In the genomic region with DNA sequence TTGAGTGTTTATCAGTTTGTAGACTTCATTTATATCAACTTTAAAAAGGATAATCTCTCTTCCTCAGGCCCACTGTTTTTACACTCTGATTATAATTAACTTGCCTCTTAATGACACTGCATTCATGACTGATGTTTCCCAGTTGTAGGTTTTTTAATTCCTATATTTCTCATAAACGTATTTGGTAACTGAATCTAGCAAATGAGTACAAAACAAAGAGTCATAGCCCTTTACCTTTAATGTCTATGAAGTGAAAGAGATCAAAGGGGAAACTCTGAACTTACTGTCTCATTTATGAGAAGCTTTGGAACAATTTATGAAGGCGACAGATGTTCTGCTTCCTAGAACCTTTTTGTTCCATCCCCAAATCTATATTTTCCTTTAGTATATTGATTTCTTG, we compare ENCODE assay signal across 20 cellular contexts. TPM values are rescaled to one million over a fixed set of nuclear protein-coding genes. Genes with fewer than 3 reads are reported as not detected.
DNase-seq lines count a peak whose midpoint lies in the region; ATAC-seq and TF ChIP-seq lines count a peak whose summit lies in the region.
"Had no signal": no experiment of that assay in that cellular context is flagged by ENCODE, and none has a peak within 500 bp of the region (broad histone marks: within the 10 kb centered on the region; RNA-seq: fewer than 3 reads in every experiment).

No MANE protein-coding gene starts in this region.

- DNase-seq in activated CD8-positive, alpha-beta T cell treated with anti-CD3 and anti-CD28 coated beads for 36 hours: no peak
- DNase-seq in activated CD8-positive, alpha-beta T cell treated with anti-CD3 and anti-CD28 coated beads, Interleukin-2, amount 10 ng/mL, durations not matched to agents 7 days and 5 days: no peak
- DNase-seq in HL-60 (ENCODE audit: low read depth in 1 of 2, low spot score in 1 of 2) (no peak), HAP-1 (ENCODE audit: low spot score in 2 of 2) (no peak), CD14-positive monocyte (ENCODE audit: low spot score) (no peak)
- no peak for DNase-seq in activated T-helper 1 cell treated with anti-CD3 and anti-CD28 coated beads, Interleukin-12 subunit alpha, Interleukin-12 subunit beta, Interleukin-2, Interleukin-4 antibody, amounts not matched to agents 30 ng/mL and 10 ng/mL and 1 ng/mL, durations not matched to agents 14 hours and 24 hours and 36 hours (ENCODE audit: low spot score)
- DNase-seq: DMS79; NCI-H1417 treated with DMSO at 0.1 percent for 48 hours; NCI-H1930; NCI-H446; NCI-H526 treated with DMSO at 0.1 percent for 48 hours; NK-92 treated with Interleukin-12 subunit alpha and Interleukin-12 subunit beta, amount 100 ng/mL, for 24 hours; SHP77 had no signal

- H3K27ac ChIP-seq in BLaER1 treated with 17β-estradiol and CSF1 and Interleukin-3, amounts not matched to agents 10 nM and 100 nM: peak overlapping the region in 1 of 11 experiments; percentile 7; a peak in 1 of 22 replicates
- peak overlapping the region; percentile 17; the same call in 1 of the 2 replicates for H3K27ac ChIP-seq in HL-60 (replicated peaks)
- H3K27ac ChIP-seq: BLaER1, SK-N-MC had no signal

- POLR2A ChIA-PET in activated CD8-positive, alpha-beta T cell treated with anti-CD3 and anti-CD28 coated beads for 36 hours (lab: Charles Lee): interaction anchor here (0.7 kb wide), 1 partner anchor 291 kb away, joined by 3 read pairs; no protein-coding TSS in a partner anchor
- POLR2A ChIA-PET in activated CD8-positive, alpha-beta T cell treated with anti-CD3 and anti-CD28 coated beads, Interleukin-2, amount 10 ng/mL, durations not matched to agents 7 days and 5 days (lab: Charles Lee): no interaction called here

- no peak overlapping the region for H3K9ac ChIP-seq in BLaER1 treated with 17β-estradiol and CSF1 and Interleukin-3, amounts not matched to agents 10 nM and 100 nM
- H3K9ac ChIP-seq: BLaER1 had no signal

- H3K36me3 ChIP-seq in BLaER1 treated with 17β-estradiol and CSF1 and Interleukin-3, amounts not matched to agents 10 nM and 100 nM: no peaks in the 10 kb centered on the region
- H3K36me3 ChIP-seq in HAP-1 (replicated peaks): no peaks in the 10 kb centered on the region
- H3K36me3 ChIP-seq: BLaER1 had no signal

- H3K9me3 Mint-ChIP-seq in activated CD8-positive, alpha-beta T cell treated with anti-CD3 and anti-CD28 coated beads for 36 hours: no peaks in the 10 kb centered on the region
- H3K9me3 Mint-ChIP-seq in activated CD8-positive, alpha-beta T cell treated with anti-CD3 and anti-CD28 coated beads, Interleukin-2, amount 10 ng/mL, durations not matched to agents 7 days and 5 days (ENCODE audit: insufficient read depth): no peaks in the 10 kb centered on the region
- H3K9me3 Mint-ChIP-seq in activated T-helper 1 cell treated with anti-CD3 and anti-CD28 coated beads, Interleukin-12 subunit alpha, Interleukin-12 subunit beta, Interleukin-2, Interleukin-4 antibody, amounts not matched to agents 30 ng/mL and 10 ng/mL and 1 ng/mL, durations not matched to agents 14 hours and 24 hours and 36 hours: no peaks in the 10 kb centered on the region
- no peaks in the 10 kb centered on the region for H3K9me3 Mint-ChIP-seq in CD14-positive monocyte
- H3K9me3 Mint-ChIP-seq: GM23338 had no signal

- H3K4me1 Mint-ChIP-seq in activated CD8-positive, alpha-beta T cell treated with anti-CD3 and anti-CD28 coated beads for 36 hours (ENCODE audit: low read depth): peaks cover 22% of the 10 kb centered on the region
- no peaks in the 10 kb centered on the region for H3K4me1 Mint-ChIP-seq in activated CD8-positive, alpha-beta T cell treated with anti-CD3 and anti-CD28 coated beads, Interleukin-2, amount 10 ng/mL, durations not matched to agents 7 days and 5 days (ENCODE audit: low read depth)
- H3K4me1 Mint-ChIP-seq in activated T-helper 1 cell treated with anti-CD3 and anti-CD28 coated beads, Interleukin-12 subunit alpha, Interleukin-12 subunit beta, Interleukin-2, Interleukin-4 antibody, amounts not matched to agents 30 ng/mL and 10 ng/mL and 1 ng/mL, durations not matched to agents 14 hours and 24 hours and 36 hours (ENCODE audit: low read depth): peaks cover 58% of the 10 kb centered on the region
- peaks cover 27% of the 10 kb centered on the region for H3K4me1 Mint-ChIP-seq in CD14-positive monocyte

- peaks cover 57 to 88% (median 70%) of the 10 kb centered on the region in 10 experiments for H3K4me1 ChIP-seq in BLaER1 treated with 17β-estradiol and CSF1 and Interleukin-3, amounts not matched to agents 10 nM and 100 nM
- H3K4me1 ChIP-seq in HAP-1: no peaks in the 10 kb centered on the region

- in situ Hi-C loops in HAP-1 (cut with MboI; ENCODE audit: low sequenced_read_pairs): loop anchor here (10.0 kb wide), 1 partner anchor 60 kb away; no protein-coding TSS in a partner anchor

- peak; percentile 72 for ATAC-seq in activated CD8-positive, alpha-beta T cell treated with anti-CD3 and anti-CD28 coated beads for 36 hours
- no peak for ATAC-seq in activated CD8-positive, alpha-beta T cell treated with anti-CD3 and anti-CD28 coated beads, Interleukin-2, amount 10 ng/mL, durations not matched to agents 7 days and 5 days
- ATAC-seq in HG03159 (IDR thresholded peaks at IDR 0.05; ENCODE audit: unreplicated experiment): no peak
- ATAC-seq: GM23338, HCT116, K562 had no signal

- CTCF ChIA-PET in activated CD8-positive, alpha-beta T cell treated with anti-CD3 and anti-CD28 coated beads for 36 hours (lab: Charles Lee): interaction anchor here (0.7 to 1.6 kb wide), 4 partner anchors 10 to 14 kb away, joined by 3 to 6 read pairs (median 4); no protein-coding TSS in a partner anchor
- CTCF ChIA-PET in activated CD8-positive, alpha-beta T cell treated with anti-CD3 and anti-CD28 coated beads, Interleukin-2, amount 10 ng/mL, durations not matched to agents 7 days and 5 days (lab: Charles Lee): interaction anchor here (1.1 kb wide), 1 partner anchor 13 kb away, joined by 3 read pairs; no protein-coding TSS in a partner anchor

- no peak overlapping the region for H3K27ac Mint-ChIP-seq in activated CD8-positive, alpha-beta T cell treated with anti-CD3 and anti-CD28 coated beads for 36 hours
- no peak overlapping the region for H3K27ac Mint-ChIP-seq in activated CD8-positive, alpha-beta T cell treated with anti-CD3 and anti-CD28 coated beads, Interleukin-2, amount 10 ng/mL, durations not matched to agents 7 days and 5 days
- H3K27ac Mint-ChIP-seq in activated T-helper 1 cell treated with anti-CD3 and anti-CD28 coated beads, Interleukin-12 subunit alpha, Interleukin-12 subunit beta, Interleukin-2, Interleukin-4 antibody, amounts not matched to agents 30 ng/mL and 10 ng/mL and 1 ng/mL, durations not matched to agents 14 hours and 24 hours and 36 hours: peak overlapping the region; percentile 14
- no peak overlapping the region for H3K27ac Mint-ChIP-seq in CD14-positive monocyte
- H3K27ac Mint-ChIP-seq: GM23338 had no signal

- H3K4me3 ChIP-seq in BLaER1 treated with 17β-estradiol and CSF1 and Interleukin-3, amounts not matched to agents 10 nM and 100 nM: no peak overlapping the region
- H3K4me3 ChIP-seq in HL-60 (replicated peaks; ENCODE audit: insufficient read depth, low read length) (no peak overlapping the region), HAP-1 (no peak overlapping the region)
- H3K4me3 ChIP-seq: BLaER1, GM23338, K562, SK-N-MC had no signal

- no peaks in the 10 kb centered on the region for H3K9me3 ChIP-seq in BLaER1 treated with 17β-estradiol and CSF1 and Interleukin-3, amounts not matched to agents 10 nM and 100 nM (replicated peaks in 1 of 11)
- H3K9me3 ChIP-seq in HAP-1: no peaks in the 10 kb centered on the region
- H3K9me3 ChIP-seq: BLaER1 had no signal

- peak overlapping the region in 6 of 11 experiments; percentile 10 to 62 (median 26); a peak in 10 of 22 replicates for H3K4me2 ChIP-seq in BLaER1 treated with 17β-estradiol and CSF1 and Interleukin-3, amounts not matched to agents 10 nM and 100 nM
- H3K4me2 ChIP-seq: BLaER1, GM23338 had no signal

- H3K36me3 Mint-ChIP-seq in activated CD8-positive, alpha-beta T cell treated with anti-CD3 and anti-CD28 coated beads for 36 hours (ENCODE audit: low read depth): no peaks in the 10 kb centered on the region
- H3K36me3 Mint-ChIP-seq in activated CD8-positive, alpha-beta T cell treated with anti-CD3 and anti-CD28 coated beads, Interleukin-2, amount 10 ng/mL, durations not matched to agents 7 days and 5 days (ENCODE audit: low read depth): no peaks in the 10 kb centered on the region
- H3K36me3 Mint-ChIP-seq in activated T-helper 1 cell treated with anti-CD3 and anti-CD28 coated beads, Interleukin-12 subunit alpha, Interleukin-12 subunit beta, Interleukin-2, Interleukin-4 antibody, amounts not matched to agents 30 ng/mL and 10 ng/mL and 1 ng/mL, durations not matched to agents 14 hours and 24 hours and 36 hours (ENCODE audit: low read depth): peaks cover 3% of the 10 kb centered on the region
- H3K36me3 Mint-ChIP-seq in CD14-positive monocyte: no peaks in the 10 kb centered on the region

- intact Hi-C loops in activated CD8-positive, alpha-beta T cell treated with anti-CD3 and anti-CD28 coated beads for 36 hours (cut with micrococcal nuclease): no loop called here
- intact Hi-C loops in activated T-helper 1 cell treated with anti-CD3 and anti-CD28 coated beads, Interleukin-12 subunit alpha, Interleukin-12 subunit beta, Interleukin-2, Interleukin-4 antibody, amounts not matched to agents 30 ng/mL and 10 ng/mL and 1 ng/mL, durations not matched to agents 14 hours and 24 hours and 36 hours (cut with micrococcal nuclease): no loop called here
- intact Hi-C loops in CD14-positive monocyte (cut with micrococcal nuclease): no loop called here

- TF ChIP-seq CTCF in activated CD8-positive, alpha-beta T cell treated with anti-CD3 and anti-CD28 coated beads for 36 hours (IDR thresholded peaks at IDR 0.05): no peak
- TF ChIP-seq CTCF in HL-60 (IDR thresholded peaks at IDR 0.05; ENCODE audit: insufficient read depth, low read length) (no peak), CD14-positive monocyte (IDR thresholded peaks at IDR 0.05) (no peak)

- H3K27me3 Mint-ChIP-seq in activated CD8-positive, alpha-beta T cell treated with anti-CD3 and anti-CD28 coated beads for 36 hours: peaks cover 26% of the 10 kb centered on the region
- H3K27me3 Mint-ChIP-seq in activated CD8-positive, alpha-beta T cell treated with anti-CD3 and anti-CD28 coated beads, Interleukin-2, amount 10 ng/mL, durations not matched to agents 7 days and 5 days (ENCODE audit: low read depth): peaks cover 51% of the 10 kb centered on the region
- peaks cover 24% of the 10 kb centered on the region for H3K27me3 Mint-ChIP-seq in activated T-helper 1 cell treated with anti-CD3 and anti-CD28 coated beads, Interleukin-12 subunit alpha, Interleukin-12 subunit beta, Interleukin-2, Interleukin-4 antibody, amounts not matched to agents 30 ng/mL and 10 ng/mL and 1 ng/mL, durations not matched to agents 14 hours and 24 hours and 36 hours (ENCODE audit: insufficient read depth)
- H3K27me3 Mint-ChIP-seq in CD14-positive monocyte (ENCODE audit: low read depth in 3 of 3): no peaks in the 10 kb centered on the region

- H3K4me3 Mint-ChIP-seq in activated CD8-positive, alpha-beta T cell treated with anti-CD3 and anti-CD28 coated beads for 36 hours: no peak overlapping the region
- no peak overlapping the region for H3K4me3 Mint-ChIP-seq in activated CD8-positive, alpha-beta T cell treated with anti-CD3 and anti-CD28 coated beads, Interleukin-2, amount 10 ng/mL, durations not matched to agents 7 days and 5 days
- H3K4me3 Mint-ChIP-seq in activated T-helper 1 cell treated with anti-CD3 and anti-CD28 coated beads, Interleukin-12 subunit alpha, Interleukin-12 subunit beta, Interleukin-2, Interleukin-4 antibody, amounts not matched to agents 30 ng/mL and 10 ng/mL and 1 ng/mL, durations not matched to agents 14 hours and 24 hours and 36 hours: no peak overlapping the region
- H3K4me3 Mint-ChIP-seq in CD14-positive monocyte: no peak overlapping the region
- H3K4me3 Mint-ChIP-seq: GM23338 had no signal

- H4K20me1 ChIP-seq in BLaER1 treated with 17β-estradiol and CSF1 and Interleukin-3, amounts not matched to agents 10 nM and 100 nM: no peaks in the 10 kb centered on the region
- H4K20me1 ChIP-seq: BLaER1 had no signal

- no peaks in the 10 kb centered on the region for H3K27me3 ChIP-seq in BLaER1 treated with 17β-estradiol and CSF1 and Interleukin-3, amounts not matched to agents 10 nM and 100 nM
- H3K27me3 ChIP-seq in HL-60 (ENCODE audit: insufficient read depth, poor library complexity, severe bottlenecking) (no peaks in the 10 kb centered on the region), HAP-1 (ENCODE audit: low read depth) (no peaks in the 10 kb centered on the region)
- H3K27me3 ChIP-seq: BLaER1 had no signal

RNA-seq across cellular contexts. Expression of gene ABCA1, which starts 56.6 kb away (rescaled TPM):
- total RNA-seq in activated CD8-positive, alpha-beta T cell treated with anti-CD3 and anti-CD28 coated beads for 36 hours: under 1 TPM; 0.20 to 0.38 TPM
- total RNA-seq in activated CD8-positive, alpha-beta T cell treated with anti-CD3 and anti-CD28 coated beads, Interleukin-2, amount 10 ng/mL, durations not matched to agents 7 days and 5 days: under 1 TPM in 1 of 2 experiments, not detected in 1; 0.03 TPM
- total RNA-seq in activated T-helper 1 cell treated with anti-CD3 and anti-CD28 coated beads, Interleukin-12 subunit alpha, Interleukin-12 subunit beta, Interleukin-2, Interleukin-4 antibody, amounts not matched to agents 30 ng/mL and 10 ng/mL and 1 ng/mL, durations not matched to agents 14 hours and 24 hours and 36 hours: 1.1 and 1.3 TPM in 2 replicates
- 1 to 10 TPM; 2.0 to 2.7 TPM for polyA plus RNA-seq in CD14-positive monocyte
